Comparison of ENCODE assay signal across 8 cellular contexts in genomic region chr11:93541884-93542752, GRCh38. TPM values are rescaled to one million over a fixed set of nuclear protein-coding genes. Genes with fewer than 3 reads are reported as not detected.
DNase-seq lines count a peak whose midpoint lies in the region; ATAC-seq and TF ChIP-seq lines count a peak whose summit lies in the region.

No MANE protein-coding gene starts in this region.

- peak overlapping the region; percentile 63 for H3K4me2 ChIP-seq in mesenchymal stem cell (ENCODE audit: low read length, poor library complexity, severe bottlenecking)

- TF ChIP-seq CTCF in endodermal cell (conservative IDR thresholded peaks at IDR 0.05) = no peak

- H3K27me3 ChIP-seq in endodermal cell (ENCODE audit: control insufficient read depth, insufficient read depth, low read length, poor library complexity, severe bottlenecking) = peaks cover 11% of the 10 kb centered on the region
- H3K27me3 ChIP-seq in mesenchymal stem cell (ENCODE audit: control insufficient read depth in 1 of 2, insufficient read depth in 1 of 2, low read length in 2 of 2) = peaks cover 12 to 13% of the 10 kb centered on the region in 2 experiments

- no peaks in the 10 kb centered on the region for H3K4me1 ChIP-seq in endodermal cell (ENCODE audit: control insufficient read depth, insufficient read depth, low read length)
- H3K4me1 ChIP-seq in mesenchymal stem cell (ENCODE audit: control insufficient read depth, insufficient read depth, low read depth, low read length) = peaks cover 13% of the 10 kb centered on the region

- H2BK5ac ChIP-seq in mesenchymal stem cell (ENCODE audit: low read depth, low read length, poor library complexity, severe bottlenecking) = peak overlapping the region; percentile 61

- H3K36me3 ChIP-seq in endodermal cell (ENCODE audit: control insufficient read depth, insufficient read depth, low read length) (no peaks in the 10 kb centered on the region), mesenchymal stem cell (ENCODE audit: control insufficient read depth in 1 of 2, insufficient read depth in 2 of 2, low read depth in 1 of 2, low read length in 2 of 2) (no peaks in the 10 kb centered on the region)

- H3K4me3 Mint-ChIP-seq in activated CD4-positive, alpha-beta T cell treated with anti-CD3 and anti-CD28 coated beads, Interleukin-2, amount 10 ng/mL, durations not matched to agents 24 days and 14 days = peak overlapping the region; percentile 88
- peak overlapping the region; percentile 80 for H3K4me3 Mint-ChIP-seq in endodermal cell
- H3K4me3 Mint-ChIP-seq in stimulated activated naive CD8-positive, alpha-beta T cell treated with anti-CD3 and anti-CD28 coated beads, Interleukin-15, amount 100 ng/mL, for 72 hours = peak overlapping the region; percentile 83 to 85

- H3K4me1 Mint-ChIP-seq in activated CD4-positive, alpha-beta T cell treated with anti-CD3 and anti-CD28 coated beads, Interleukin-2, amount 10 ng/mL, durations not matched to agents 24 days and 14 days = peaks cover 36% of the 10 kb centered on the region
- peaks cover 28% of the 10 kb centered on the region for H3K4me1 Mint-ChIP-seq in endodermal cell
- peaks cover 21% of the 10 kb centered on the region for H3K4me1 Mint-ChIP-seq in stimulated activated naive CD8-positive, alpha-beta T cell treated with anti-CD3 and anti-CD28 coated beads, Interleukin-15, amount 100 ng/mL, for 72 hours

- H2AK5ac ChIP-seq in mesenchymal stem cell (ENCODE audit: low read length, severe bottlenecking) = no peak overlapping the region

- H3K18ac ChIP-seq in mesenchymal stem cell (ENCODE audit: low read depth in 1 of 2, low read length in 2 of 2) = peak overlapping the region in 1 of 2 experiments; percentile 84

- no peak overlapping the region for H3K23ac ChIP-seq in mesenchymal stem cell (ENCODE audit: low read length in 2 of 2)

- peak overlapping the region; percentile 55 for H3K9ac ChIP-seq in endodermal cell (ENCODE audit: extremely low read depth, low read length, poor library complexity, severe bottlenecking)
- H3K9ac ChIP-seq in mesenchymal stem cell (ENCODE audit: low read length) = peak overlapping the region; percentile 70

- H3K4ac ChIP-seq in mesenchymal stem cell (ENCODE audit: low read depth in 1 of 2, low read length in 2 of 2) = no peak overlapping the region

- H2BK12ac ChIP-seq in mesenchymal stem cell (ENCODE audit: low read length in 2 of 2) = no peak overlapping the region

- DNase-seq in activated gamma-delta T cell treated with Interleukin-2 at 50 U/mL for 16 hours = peak; percentile 24
- no peak for DNase-seq in activated gamma-delta T cell (lab: John Stamatoyannopoulos, UW)
- peak; percentile 53 for DNase-seq in NAMALWA (ENCODE audit: low spot score)
- DNase-seq in activated CD4-positive, alpha-beta T cell treated with anti-CD3 and anti-CD28 coated beads, Interleukin-2, amount 10 ng/mL, durations not matched to agents 24 days and 14 days = peak; percentile 84
- DNase-seq in endodermal cell = peak; percentile 88
- DNase-seq in mesenchymal stem cell = peak; percentile 84
- DNase-seq in stimulated activated naive CD8-positive, alpha-beta T cell treated with anti-CD3 and anti-CD28 coated beads, Interleukin-15, amount 100 ng/mL, for 72 hours = peak; percentile 26 to 37

- peaks cover 19% of the 10 kb centered on the region for H3K79me1 ChIP-seq in mesenchymal stem cell (replicated peaks; ENCODE audit: low read length, poor library complexity, severe bottlenecking)

- peak; percentile 63 for ATAC-seq in HG02642 (IDR thresholded peaks at IDR 0.05; ENCODE audit: poor library complexity, unreplicated experiment)
- peak; percentile 75 for ATAC-seq in stimulated activated naive CD8-positive, alpha-beta T cell treated with anti-CD3 and anti-CD28 coated beads, Interleukin-15, amount 100 ng/mL, for 72 hours

- intact Hi-C loops in activated CD4-positive, alpha-beta T cell treated with anti-CD3 and anti-CD28 coated beads, Interleukin-2, amount 10 ng/mL, durations not matched to agents 24 days and 14 days (cut with micrococcal nuclease) = loop anchor here (1.0 to 5.0 kb wide), 5 partner anchors 12 to 345 kb away; partner anchors contain the start of gene SLC36A4

- H3K14ac ChIP-seq in mesenchymal stem cell (ENCODE audit: low read length in 2 of 2) = no peak overlapping the region

- no peaks in the 10 kb centered on the region for H3K9me3 Mint-ChIP-seq in activated CD4-positive, alpha-beta T cell treated with anti-CD3 and anti-CD28 coated beads, Interleukin-2, amount 10 ng/mL, durations not matched to agents 24 days and 14 days
- H3K9me3 Mint-ChIP-seq in endodermal cell = no peaks in the 10 kb centered on the region
- no peaks in the 10 kb centered on the region for H3K9me3 Mint-ChIP-seq in stimulated activated naive CD8-positive, alpha-beta T cell treated with anti-CD3 and anti-CD28 coated beads, Interleukin-15, amount 100 ng/mL, for 72 hours

- no peaks in the 10 kb centered on the region for H3K36me3 Mint-ChIP-seq in activated CD4-positive, alpha-beta T cell treated with anti-CD3 and anti-CD28 coated beads, Interleukin-2, amount 10 ng/mL, durations not matched to agents 24 days and 14 days (ENCODE audit: low read depth)
- no peaks in the 10 kb centered on the region for H3K36me3 Mint-ChIP-seq in endodermal cell (ENCODE audit: low read depth)

- H3K27me3 Mint-ChIP-seq in activated CD4-positive, alpha-beta T cell treated with anti-CD3 and anti-CD28 coated beads, Interleukin-2, amount 10 ng/mL, durations not matched to agents 24 days and 14 days = peaks cover 2% of the 10 kb centered on the region
- H3K27me3 Mint-ChIP-seq in endodermal cell (ENCODE audit: insufficient read depth) = peaks cover 21% of the 10 kb centered on the region
- peaks cover 31% of the 10 kb centered on the region for H3K27me3 Mint-ChIP-seq in stimulated activated naive CD8-positive, alpha-beta T cell treated with anti-CD3 and anti-CD28 coated beads, Interleukin-15, amount 100 ng/mL, for 72 hours

- H4K91ac ChIP-seq in mesenchymal stem cell (ENCODE audit: low read length) = no peak overlapping the region

- H3K4me3 ChIP-seq in endodermal cell (ENCODE audit: low read length) = peak overlapping the region; percentile 80
- H3K4me3 ChIP-seq in mesenchymal stem cell (ENCODE audit: insufficient read depth in 1 of 2, low read depth in 1 of 2, low read length in 2 of 2) = peak overlapping the region; percentile 78 to 82

- peak overlapping the region; percentile 51 for H2AFZ ChIP-seq in mesenchymal stem cell (ENCODE audit: low read depth, low read length)

- peak overlapping the region; percentile 64 for H4K8ac ChIP-seq in mesenchymal stem cell (ENCODE audit: low read length)

- no peaks in the 10 kb centered on the region for H3K9me3 ChIP-seq in endodermal cell (ENCODE audit: control insufficient read depth, low read length)
- H3K9me3 ChIP-seq in mesenchymal stem cell (ENCODE audit: control insufficient read depth, low read length) = no peaks in the 10 kb centered on the region

- H2BK15ac ChIP-seq in mesenchymal stem cell (ENCODE audit: low read depth, poor library complexity, severe bottlenecking) = peak overlapping the region; percentile 73

- H3K27ac Mint-ChIP-seq in activated CD4-positive, alpha-beta T cell treated with anti-CD3 and anti-CD28 coated beads, Interleukin-2, amount 10 ng/mL, durations not matched to agents 24 days and 14 days = peak overlapping the region; percentile 87
- no peak overlapping the region for H3K27ac Mint-ChIP-seq in endodermal cell
- H3K27ac Mint-ChIP-seq in stimulated activated naive CD8-positive, alpha-beta T cell treated with anti-CD3 and anti-CD28 coated beads, Interleukin-15, amount 100 ng/mL, for 72 hours = peak overlapping the region; percentile 8 to 36

- WGBS in endodermal cell (ENCODE audit: insufficient coverage in 1 of 2, insufficient read length in 1 of 2), 2 experiments = 22 to 62% methylated on average over 3 to 22 of the region's 23 CpGs
- WGBS in mesenchymal stem cell = 7% methylated on average over 19 of the region's 23 CpGs

- no peak overlapping the region for H3K27ac ChIP-seq in endodermal cell (ENCODE audit: low read depth, low read length)
- H3K27ac ChIP-seq in mesenchymal stem cell (ENCODE audit: low read length, poor library complexity, severe bottlenecking) = peak overlapping the region; percentile 41

- no peak overlapping the region for H2BK120ac ChIP-seq in mesenchymal stem cell (ENCODE audit: low read depth, low read length)

RNA-seq across cellular contexts. Expression of gene SMCO4, which starts 1.1 kb away (rescaled TPM):
- 30.0 and 33.7 TPM in 2 replicates for total RNA-seq in activated CD4-positive, alpha-beta T cell treated with anti-CD3 and anti-CD28 coated beads, Interleukin-2, amount 10 ng/mL, durations not matched to agents 24 days and 14 days
- 10 to 100 TPM; 27.3 to 47.7 TPM for total RNA-seq in endodermal cell
- polyA plus RNA-seq in endodermal cell (2013, experiment 1 of 2) = 24.4 TPM
- polyA plus RNA-seq in endodermal cell (2013, experiment 2 of 2) = 19.0 TPM
- polyA plus RNA-seq in mesenchymal stem cell (2013, experiment 1 of 2) = 8.1 TPM
- polyA plus RNA-seq in mesenchymal stem cell (2013, experiment 2 of 2) = 10.2 TPM
